8 cellular contexts compared by ENCODE assay signal in the genomic region with DNA sequence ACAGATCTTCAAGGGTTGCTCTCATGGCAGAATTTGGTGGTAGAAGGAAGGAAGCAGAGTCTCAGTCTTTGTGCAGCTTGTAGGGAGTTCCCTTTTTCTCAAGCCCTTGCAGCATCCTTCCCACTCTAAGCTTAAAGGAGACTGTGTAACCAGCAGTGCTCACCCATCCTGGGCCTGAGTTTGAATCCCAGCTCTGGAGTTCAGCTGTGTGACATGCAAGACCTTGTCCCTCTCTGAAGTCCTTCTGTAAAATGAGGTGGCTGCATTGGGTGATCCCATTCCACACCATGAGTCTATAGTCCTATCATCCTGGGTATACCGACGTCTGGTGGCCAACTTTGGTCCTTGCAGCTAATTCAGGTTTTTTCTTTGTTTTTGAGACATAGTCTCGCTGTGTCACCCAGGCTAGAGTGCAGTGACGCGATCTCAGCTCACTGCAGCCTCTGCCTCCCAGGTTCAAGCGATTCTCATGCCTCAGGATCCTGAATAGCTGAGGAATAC. TPM values are rescaled to one million over a fixed set of nuclear protein-coding genes. Genes with fewer than 3 reads are reported as not detected.
DNase-seq lines count a peak whose midpoint lies in the region; ATAC-seq and TF ChIP-seq lines count a peak whose summit lies in the region.

No MANE protein-coding gene starts in this region.

- H3K36me3 ChIP-seq in adrenal gland (replicated peaks in 1 of 2) (no peaks in the 10 kb centered on the region), left lung (peaks cover 0 to 6% of the 10 kb centered on the region in 2 donors)

- ATAC-seq in left lung: peak; percentile 77

- peak; percentile 56 for DNase-seq in DMS 273 (lab: John Stamatoyannopoulos, UW; ENCODE audit: unreplicated experiment)
- DNase-seq in DMS 273 treated with DMSO at 0.1 percent for 48 hours (lab: John Stamatoyannopoulos, UW): no peak
- peak; percentile 76 for DNase-seq in NAMALWA (ENCODE audit: low spot score)
- DNase-seq in adrenal gland: peak in 4 of 7 donors; percentile 27 to 58 (median 41)
- DNase-seq in left lung: no peak
- DNase-seq in NCI-H2196 treated with DMSO at 0.1 percent for 48 hours (lab: John Stamatoyannopoulos, UW; ENCODE audit: unreplicated experiment): no peak
- no peak for DNase-seq in midbrain (lab: John Stamatoyannopoulos, UW)
- no peak for DNase-seq in GM19240 (ENCODE audit: insufficient read length, low spot score)

- 44 to 56% (median 53%) methylated on average over 6 of the region's 6 CpGs for WGBS in adrenal gland, 4 donors

- H3K9me3 ChIP-seq in adrenal gland (replicated peaks in 1 of 3) (no peaks in the 10 kb centered on the region), left lung (peaks cover 0 to 5% of the 10 kb centered on the region in 2 donors)

- TF ChIP-seq CTCF in adrenal gland (IDR thresholded peaks at IDR 0.05) (peak in 5 of 6 experiments; percentile 25 to 53 (median 43)), left lung (IDR thresholded peaks at IDR 0.05) (no peak)

- H3K4me1 ChIP-seq in adrenal gland (replicated peaks in 1 of 2) (no peaks in the 10 kb centered on the region), left lung (peaks cover 0 to 44% of the 10 kb centered on the region in 2 donors)

- H3K27me3 ChIP-seq in adrenal gland (no peaks in the 10 kb centered on the region), left lung (no peaks in the 10 kb centered on the region)

- no peak for TF ChIP-seq POLR2A in adrenal gland (IDR thresholded peaks at IDR 0.05)

- no peak overlapping the region for H3K4me3 ChIP-seq in adrenal gland
- H3K4me3 ChIP-seq in left lung: no peak overlapping the region

- peak overlapping the region in 1 of 5 donors; percentile 67 for H3K27ac ChIP-seq in adrenal gland
- H3K27ac ChIP-seq in left lung: peak overlapping the region in 1 of 2 donors; percentile 88

- intact Hi-C loops in adrenal gland (cut with DNase I): loop anchor here in 1 of 2 donors (10.0 kb wide), 1 partner anchor 73 kb away; no protein-coding TSS in a partner anchor
- intact Hi-C loops in left lung (cut with DNase I): no loop called here

RNA-seq across cellular contexts. Expression of gene SIGLEC10, which starts 9.8 kb away (rescaled TPM):
- 10 to 100 TPM in 7 of 8 donors, 1 to 10 TPM in 1; 2.5 to 70.7 (median 24.8) TPM for total RNA-seq in adrenal gland
- polyA plus RNA-seq in adrenal gland: 10 to 100 TPM in 2 of 3 donors, 1 to 10 TPM in 1; 9.7 to 19.1 (median 11.7) TPM
- total RNA-seq in left lung: 100 to 1,000 TPM in 1 of 2 donors, 1 to 10 TPM in 1; 5.2 to 119 TPM

RNA-seq across cellular contexts. Expression of gene C19orf84, which starts 17.3 kb away (rescaled TPM):
- under 1 TPM in 1 of 8 donors, not detected in 7; 0.41 TPM for total RNA-seq in adrenal gland
- under 1 TPM in 1 of 3 donors, not detected in 2; 0.10 TPM for polyA plus RNA-seq in adrenal gland
- total RNA-seq in left lung: under 1 TPM in 1 of 2 donors, not detected in 1; 0.29 TPM

RNA-seq across cellular contexts. Expression of gene LIM2, which starts 19.9 kb away (rescaled TPM):
- not detected for total RNA-seq in adrenal gland
- polyA plus RNA-seq in adrenal gland: not detected
- total RNA-seq in left lung: not detected

RNA-seq across cellular contexts. Expression of gene NKG7, which starts 35.2 kb away (rescaled TPM):
- total RNA-seq in adrenal gland (1 to 10 TPM; 1.1 to 5.9 (median 2.8) TPM), left lung (10 to 100 TPM; 15.2 to 50.1 TPM)
- polyA plus RNA-seq in adrenal gland: 1 to 10 TPM; 1.2 to 5.1 (median 3.6) TPM

RNA-seq across cellular contexts. Expression of gene CLDND2, which starts 38.9 kb away (rescaled TPM):
- total RNA-seq in adrenal gland (1 to 10 TPM in 4 of 8 donors, not detected in 4; 1.4 to 2.8 (median 2.3) TPM), left lung (1 to 10 TPM; 1.4 to 1.6 TPM)
- 10 to 100 TPM in 1 of 3 donors, 1 to 10 TPM in 1, under 1 TPM in 1; 0.73 to 11.7 (median 5.5) TPM for polyA plus RNA-seq in adrenal gland

Comparison
In these comparisons a context has a peak if more than half of its experiments do, and no peak if none do; other contexts are left out.
1. DNase-seq: peak in DMS 273 (single experiment), NAMALWA (single experiment) and adrenal gland (4 of 7); none in DMS 273 treated with DMSO at 0.1 percent for 48 hours (single experiment), left lung (0 of 2), NCI-H2196 treated with DMSO at 0.1 percent for 48 hours (single experiment), midbrain (single experiment) and GM19240 (single experiment).
2. CTCF ChIP-seq: peak in adrenal gland (5 of 6); none in left lung (0 of 2).